16 cellular contexts compared by ENCODE assay signal in genomic region chr18:69725855-69726508, GRCh38.
"Had no signal": no experiment of that assay in that cellular context is flagged by ENCODE, and none has a peak within 500 bp of the region (broad histone marks: within the 10 kb centered on the region; RNA-seq: fewer than 3 reads in every experiment).

No MANE protein-coding gene starts in this region.

- H3K27me3 ChIP-seq: colonic mucosa, esophagus squamous epithelium, foreskin keratinocyte, hepatocyte, neutrophil, stomach had no signal

- H3K4me3 ChIP-seq: colonic mucosa, esophagus squamous epithelium, hepatocyte, psoas muscle, stomach had no signal

- H3K27ac ChIP-seq: colonic mucosa, esophagus squamous epithelium, foreskin keratinocyte, hepatocyte, neutrophil, psoas muscle, stomach had no signal

- H3K4me1 ChIP-seq: colonic mucosa, esophagus squamous epithelium, foreskin keratinocyte, psoas muscle, stomach had no signal

- FAIRE-seq: urothelium cell line had no signal

- H3K36me3 ChIP-seq: colonic mucosa, esophagus squamous epithelium, neutrophil, stomach had no signal

- DNase-seq: colonic mucosa; dermis blood vessel endothelial cell; esophagus squamous epithelium; foreskin keratinocyte; naive thymus-derived CD4-positive, alpha-beta T cell; nephron progenitor cell; psoas muscle; retina; stimulated activated CD4-positive, alpha-beta T cell treated with anti-CD3 and anti-CD28 coated beads, Interleukin-2, amount 100 ng/mL, for 24 hours; stimulated activated CD4-positive, alpha-beta T cell treated with anti-CD3 and anti-CD28 coated beads, Interleukin-4, amount 100 ng/mL, for 4 hours; stimulated activated naive B cell treated with anti-CD40 and anti-IgM and Interleukin-4, amounts not matched to agents 10 μg/mL and 1 μg/mL and 100 μg/mL, for 72 hours; stomach had no signal

- H3K9me3 ChIP-seq: colonic mucosa, neutrophil, psoas muscle, stomach had no signal

- H2AFZ ChIP-seq: hepatocyte had no signal

- H3K79me2 ChIP-seq: hepatocyte had no signal

- H3K4me2 ChIP-seq: hepatocyte had no signal

- ATAC-seq: foreskin keratinocyte; naive thymus-derived CD4-positive, alpha-beta T cell; psoas muscle; sciatic nerve; stimulated activated naive B cell treated with anti-CD40 and anti-IgM and Interleukin-4, amounts not matched to agents 10 μg/mL and 1 μg/mL and 100 μg/mL, for 72 hours had no signal
